ENCODE assay signal across 1 cellular context in the genomic region with DNA sequence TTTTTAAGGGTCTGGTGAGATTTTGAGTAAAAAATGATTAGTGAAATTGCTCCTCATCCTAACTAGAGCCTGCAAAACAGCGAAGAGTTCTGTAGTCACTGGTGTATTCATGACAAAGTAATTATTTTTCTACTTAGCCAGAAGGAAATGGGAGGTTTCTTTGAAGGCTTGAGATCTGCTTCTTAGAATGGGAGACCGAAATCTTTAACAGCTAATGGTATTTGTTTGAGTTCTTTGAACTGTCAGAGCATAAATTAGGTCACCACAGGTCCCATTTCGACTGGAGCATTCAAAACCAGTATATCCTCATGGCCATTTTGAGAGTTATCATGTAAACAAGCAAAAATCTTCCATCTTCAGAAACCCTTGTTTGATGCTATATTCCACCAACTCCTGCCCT.
TF ChIP-seq lines count a peak whose summit lies in the region.

No MANE protein-coding gene starts in this region.

TF ChIP-seq in K562, 482 proteins besides CTCF, POLR2A, EP300 and RAD21:
- TF ChIP-seq ZNF143 (CRISPR knock-in tag; IDR thresholded peaks at IDR 0.05) (no peak), ZNF766 (CRISPR knock-in tag; conservative IDR thresholded peaks at IDR 0.05) (peak; percentile 61; the same call in 1 of the 2 replicates)
- TF ChIP-seq, protein P1, sequence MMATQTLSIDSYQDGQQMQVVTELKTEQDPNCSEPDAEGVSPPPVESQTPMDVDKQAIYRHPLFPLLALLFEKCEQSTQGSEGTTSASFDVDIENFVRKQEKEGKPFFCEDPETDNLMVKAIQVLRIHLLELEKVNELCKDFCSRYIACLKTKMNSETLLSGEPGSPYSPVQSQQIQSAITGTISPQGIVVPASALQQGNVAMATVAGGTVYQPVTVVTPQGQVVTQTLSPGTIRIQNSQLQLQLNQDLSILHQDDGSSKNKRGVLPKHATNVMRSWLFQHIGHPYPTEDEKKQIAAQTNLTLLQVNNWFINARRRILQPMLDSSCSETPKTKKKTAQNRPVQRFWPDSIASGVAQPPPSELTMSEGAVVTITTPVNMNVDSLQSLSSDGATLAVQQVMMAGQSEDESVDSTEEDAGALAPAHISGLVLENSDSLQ (IDR thresholded peaks at IDR 0.05), result 0 out of 2 replicates have a peak, but pooled peaks have one; percentile 7
